8 cellular contexts compared by ENCODE assay signal in the genomic region with DNA sequence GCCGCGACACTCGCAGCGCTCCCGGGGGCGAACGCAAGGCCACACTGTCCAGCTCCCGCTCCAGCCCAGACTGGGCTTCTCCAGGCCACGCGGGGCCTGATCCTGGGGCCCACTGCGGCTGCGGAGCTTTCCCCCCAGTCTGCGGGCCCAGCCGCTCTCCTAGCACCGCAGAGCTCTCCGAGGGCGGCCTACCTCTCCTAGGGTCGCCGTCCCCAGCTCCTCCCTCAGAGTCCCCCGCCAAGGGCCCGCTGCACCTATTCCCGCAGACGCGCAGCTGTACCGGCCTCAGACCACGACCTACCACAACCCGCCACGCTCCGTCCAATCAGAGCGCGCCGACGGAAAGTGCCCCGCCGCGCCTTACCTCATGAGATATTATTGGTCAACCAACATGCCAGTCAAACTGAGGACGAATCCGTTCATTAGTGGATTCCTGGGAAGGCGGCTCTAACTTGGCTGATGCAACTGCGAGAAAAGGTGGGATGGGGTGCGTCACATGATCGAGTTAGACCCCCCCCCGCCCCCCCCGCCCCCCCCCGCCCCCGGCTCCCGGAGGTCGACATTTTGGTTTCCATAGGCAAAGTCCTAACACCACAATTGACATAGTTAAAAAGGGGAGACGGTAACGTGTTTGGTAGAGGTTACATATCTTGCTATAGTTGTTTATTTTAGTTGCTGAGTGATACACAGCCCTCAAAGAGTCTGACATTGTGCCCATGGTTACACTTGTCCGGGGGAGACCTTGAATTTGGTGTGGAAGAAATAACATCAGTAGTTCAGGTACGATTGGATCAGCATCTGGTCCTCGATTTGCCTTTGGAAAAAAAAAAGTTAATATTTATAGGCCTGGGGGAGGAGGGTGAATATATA. TPM values are rescaled to one million over a fixed set of nuclear protein-coding genes. Genes with fewer than 3 reads are reported as not detected.
DNase-seq lines count a peak whose midpoint lies in the region; TF ChIP-seq lines count a peak whose summit lies in the region.

A gene (minus strand): TSS at position 278 of the 870 bp plus-strand sequence. CDS start 6,743 bp downstream, outside the sequence.

- WGBS in suprapubic skin: under 1% methylated on average over 30 of the region's 53 CpGs

- peak within 1 kb of the TSS; percentile 99 for H3K27ac Mint-ChIP-seq in HFFc6

- H3K27ac ChIP-seq in SK-N-MC: peak within 1 kb of the TSS; percentile 93
- peak within 1 kb of the TSS; percentile 92 for H3K27ac ChIP-seq in suprapubic skin

- peaks cover 14% of the 10 kb centered on the region; the same call in 1 of the 2 replicates for H3K36me3 ChIP-seq in SK-N-MC (ENCODE audit: insufficient read depth, low read length)
- no peaks in the 10 kb centered on the region for H3K36me3 ChIP-seq in suprapubic skin

- H3K4me1 Mint-ChIP-seq in HFFc6 (ENCODE audit: low read depth): peaks cover 20% of the 10 kb centered on the region

- peaks cover 11% of the 10 kb centered on the region; the same call in 1 of the 2 replicates for H3K36me3 Mint-ChIP-seq in HFFc6 (ENCODE audit: low read depth)

- TF ChIP-seq EP300 in suprapubic skin (IDR thresholded peaks at IDR 0.05): no peak

- peaks cover 11% of the 10 kb centered on the region for H3K4me1 ChIP-seq in suprapubic skin

- H3K9me3 ChIP-seq in SK-N-MC (ENCODE audit: low read depth, low read length): no peaks in the 10 kb centered on the region
- no peaks in the 10 kb centered on the region for H3K9me3 ChIP-seq in suprapubic skin

- H3K4me3 ChIP-seq in NB4 (ENCODE audit: low read depth, low read length) (peak within 1 kb of the TSS; percentile 96), SK-N-MC (peak within 1 kb of the TSS; percentile 88), suprapubic skin (peak within 1 kb of the TSS; percentile 82)

- no peaks in the 10 kb centered on the region for H3K27me3 ChIP-seq in suprapubic skin

- H3K9me3 Mint-ChIP-seq in HFFc6: no peaks in the 10 kb centered on the region

- H3K4me3 Mint-ChIP-seq in HFFc6: peak within 1 kb of the TSS; percentile 99

- peak within 1 kb of the TSS; percentile 99 for H3K9ac ChIP-seq in SK-N-MC (ENCODE audit: insufficient read length)

- DNase-seq in GM04503 (ENCODE audit: low read depth): peak; percentile 99
- DNase-seq in HFFc6: peak; percentile 100
- DNase-seq in NB4 (ENCODE audit: low read depth): peak; percentile 100
- DNase-seq in SK-N-MC (ENCODE audit: low read depth, low spot score): peak; percentile 93
- peak; percentile 96 for DNase-seq in activated naive CD4-positive, alpha-beta T cell treated with anti-CD3 and anti-CD28 coated beads, Interleukin-2, amount 50 U/mL, for 16 hours
- peak; percentile 98 for DNase-seq in germinal center (ENCODE audit: low spot score)
- DNase-seq in nucleus accumbens (lab: John Stamatoyannopoulos, UW): peak; percentile 70 to 98 (median 95)
- DNase-seq in suprapubic skin (ENCODE audit: low spot score in 2 of 2): peak; percentile 98

- peak; percentile 88 for TF ChIP-seq POLR2A in NB4 (IDR thresholded peaks at IDR 0.05; ENCODE audit: extremely low read depth, insufficient read length)
- TF ChIP-seq POLR2A in suprapubic skin (IDR thresholded peaks at IDR 0.05): peak; percentile 54 to 76

- peaks cover 2% of the 10 kb centered on the region; the same call in 1 of the 2 replicates for H3K27me3 Mint-ChIP-seq in HFFc6 (ENCODE audit: insufficient read depth)

- no peak for TF ChIP-seq CTCF in HFFc6 (IDR thresholded peaks at IDR 0.05)
- no peak for TF ChIP-seq CTCF in NB4 (IDR thresholded peaks at IDR 0.05; ENCODE audit: low read depth, low read length)
- TF ChIP-seq CTCF in suprapubic skin (IDR thresholded peaks at IDR 0.05): no peak

RNA-seq across cellular contexts. Expression of the gene that starts here (rescaled TPM):
- 10 to 100 TPM; 82.3 to 99.1 (median 84.9) TPM for total RNA-seq in HFFc6 (2021; fragmentation: NEBNext Ultra II Directional; extraction: Animal tissue kit (Norgen Biotek cat#: 25700))
- 10 to 100 TPM; 35.4 to 56.2 (median 38.6) TPM for total RNA-seq in suprapubic skin

Comparison
In these comparisons a context has a peak if more than half of its experiments do, and no peak if none do; other contexts are left out.
1. Peak in every context shown above with its lines: DNase-seq, H3K4me3 ChIP-seq and H3K27ac ChIP-seq.